8 cellular contexts compared by ENCODE assay signal in genomic region chr16:19086322-19087199, GRCh38. TPM values are rescaled to one million over a fixed set of nuclear protein-coding genes. Genes with fewer than 3 reads are reported as not detected.
DNase-seq lines count a peak whose midpoint lies in the region; ATAC-seq and TF ChIP-seq lines count a peak whose summit lies in the region.

No MANE protein-coding gene starts in this region.

- peaks cover 6% of the 10 kb centered on the region for H3K9me3 Mint-ChIP-seq in activated CD8-positive, alpha-beta T cell treated with anti-CD3 and anti-CD28 coated beads for 36 hours

- peak; percentile 98 for TF ChIP-seq CTCF in activated CD8-positive, alpha-beta T cell treated with anti-CD3 and anti-CD28 coated beads for 36 hours (IDR thresholded peaks at IDR 0.05)

- H3K36me3 Mint-ChIP-seq in activated CD8-positive, alpha-beta T cell treated with anti-CD3 and anti-CD28 coated beads for 36 hours (ENCODE audit: low read depth): peaks cover 5% of the 10 kb centered on the region

- no peak overlapping the region for H3K27ac Mint-ChIP-seq in activated CD8-positive, alpha-beta T cell treated with anti-CD3 and anti-CD28 coated beads for 36 hours

- H3K27me3 Mint-ChIP-seq in activated CD8-positive, alpha-beta T cell treated with anti-CD3 and anti-CD28 coated beads for 36 hours: peaks cover 6% of the 10 kb centered on the region

- H3K4me3 Mint-ChIP-seq in activated CD8-positive, alpha-beta T cell treated with anti-CD3 and anti-CD28 coated beads for 36 hours: peak overlapping the region; percentile 47

- ATAC-seq in GM18907 (IDR thresholded peaks at IDR 0.05; ENCODE audit: unreplicated experiment) (peak; percentile 73), HG03460 (IDR thresholded peaks at IDR 0.05; ENCODE audit: unreplicated experiment) (peak; percentile 82)
- ATAC-seq in activated CD8-positive, alpha-beta T cell treated with anti-CD3 and anti-CD28 coated beads for 36 hours: peak; percentile 95

- intact Hi-C loops in activated CD8-positive, alpha-beta T cell treated with anti-CD3 and anti-CD28 coated beads for 36 hours (cut with micrococcal nuclease): loop anchor here (5.0 to 10.0 kb wide), 3 partner anchors 78 to 291 kb away; partner anchors contain the start of gene SYT17

- DNase-seq in AG08396 (ENCODE audit: low spot score): peak; percentile 89
- DNase-seq in NCI-H69 (lab: John Stamatoyannopoulos, UW): peak; percentile 97
- peak; percentile 81 for DNase-seq in activated CD8-positive, alpha-beta T cell treated with anti-CD3 and anti-CD28 coated beads for 36 hours
- DNase-seq in effector CD8-positive, alpha-beta T cell (lab: John Stamatoyannopoulos, UW): peak; percentile 64
- peak; percentile 89 for DNase-seq in medulla oblongata (ENCODE audit: extremely low spot score)
- DNase-seq in stimulated activated CD4-positive, alpha-beta T cell treated with anti-CD3 and anti-CD28 coated beads, TNF-alpha, amount 100 ng/mL, for 4 hours (ENCODE audit: low read depth in 3 of 3): peak; percentile 50 to 73 (median 58)

- CTCF ChIA-PET in activated CD8-positive, alpha-beta T cell treated with anti-CD3 and anti-CD28 coated beads for 36 hours (lab: Charles Lee): interaction anchor here (0.7 to 4.9 kb wide), 38 partner anchors 8 to 469 kb away, joined by 3 to 53 read pairs (median 4); partner anchors contain the start of genes COQ7, TMC7 and VPS35L

- POLR2A ChIA-PET in activated CD8-positive, alpha-beta T cell treated with anti-CD3 and anti-CD28 coated beads for 36 hours (lab: Charles Lee): no interaction called here

- H3K4me1 Mint-ChIP-seq in activated CD8-positive, alpha-beta T cell treated with anti-CD3 and anti-CD28 coated beads for 36 hours (ENCODE audit: low read depth): peaks cover 6% of the 10 kb centered on the region

RNA-seq across cellular contexts. Expression of gene COQ7, which starts 19.1 kb away (rescaled TPM):
- total RNA-seq in activated CD8-positive, alpha-beta T cell treated with anti-CD3 and anti-CD28 coated beads for 36 hours: 10 to 100 TPM; 16.9 to 19.2 TPM

RNA-seq across cellular contexts. Expression of gene ITPRIPL2, which starts 27.2 kb away (rescaled TPM):
- total RNA-seq in activated CD8-positive, alpha-beta T cell treated with anti-CD3 and anti-CD28 coated beads for 36 hours: 1 to 10 TPM; 1.3 to 1.9 TPM

Comparison
In these comparisons a context has a peak if more than half of its experiments do, and no peak if none do; other contexts are left out.
1. Peak in every context shown above with its lines: DNase-seq and ATAC-seq.